25 cellular contexts compared by ENCODE assay signal in the genomic region with DNA sequence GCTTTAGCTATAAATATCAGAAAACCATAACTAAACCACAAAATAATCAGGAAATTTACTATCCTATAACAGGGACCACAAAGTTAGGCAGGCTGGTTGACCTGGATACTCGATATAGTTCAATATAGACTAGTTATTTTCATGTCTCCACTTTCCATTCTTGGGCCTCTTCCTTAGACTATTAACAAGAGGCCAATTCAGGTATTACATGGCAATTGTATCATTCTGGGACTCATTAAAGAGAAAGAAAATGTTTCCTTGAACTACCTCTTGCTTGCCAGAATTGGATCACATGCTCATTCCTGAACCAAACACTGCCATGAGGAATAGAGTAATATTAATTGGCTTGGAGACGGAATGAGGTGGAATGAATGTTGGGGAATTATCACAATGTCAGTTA.
DNase-seq lines count a peak whose midpoint lies in the region; ATAC-seq and TF ChIP-seq lines count a peak whose summit lies in the region.
"Had no signal": no experiment of that assay in that cellular context is flagged by ENCODE, and none has a peak within 500 bp of the region (broad histone marks: within the 10 kb centered on the region; RNA-seq: fewer than 3 reads in every experiment).

No MANE protein-coding gene starts in this region.

- H3K4me3 Mint-ChIP-seq in MCF 10A (ENCODE audit: unreplicated experiment), result no peak overlapping the region
- H3K4me3 Mint-ChIP-seq: activated naive CD8-positive, alpha-beta T cell treated with anti-CD3 and anti-CD28 coated beads, Interleukin-2, amount 50 U/mL, for 24 hours; naive thymus-derived CD4-positive, alpha-beta T cell; stimulated activated effector memory CD8-positive, alpha-beta T cell treated with anti-CD3 and anti-CD28 coated beads, Interleukin-12 subunit alpha, Interleukin-12 subunit beta, amount 100 ng/mL, for 72 hours had no signal

- no peaks in the 10 kb centered on the region for H3K9me3 Mint-ChIP-seq in MCF 10A (ENCODE audit: unreplicated experiment)
- H3K9me3 Mint-ChIP-seq: stimulated activated effector memory CD8-positive, alpha-beta T cell treated with anti-CD3 and anti-CD28 coated beads, Interleukin-12 subunit alpha, Interleukin-12 subunit beta, amount 100 ng/mL, for 72 hours had no signal

- H3K27me3 Mint-ChIP-seq in MCF 10A (ENCODE audit: insufficient read depth, unreplicated experiment), result peaks cover 8% of the 10 kb centered on the region

- peaks cover 17% of the 10 kb centered on the region for H3K4me1 ChIP-seq in mammary epithelial cell (ENCODE audit: insufficient read depth, low read length)
- peaks cover 15% of the 10 kb centered on the region for H3K4me1 ChIP-seq in PC-9 (replicated peaks; ENCODE audit: insufficient read depth)
- H3K4me1 ChIP-seq: left ventricle myocardium inferior, right atrium auricular region, upper lobe of right lung had no signal

- DNase-seq in mammary epithelial cell, result peak; percentile 15
- DNase-seq in MCF 10A (ENCODE audit: unreplicated experiment), result no peak
- DNase-seq in PC-9, result no peak
- peak; percentile 18 for DNase-seq in epidermal melanocyte (ENCODE audit: insufficient read length, low spot score)
- no peak for DNase-seq in superior temporal gyrus (ENCODE audit: extremely low spot score)
- DNase-seq in occipital lobe (lab: John Stamatoyannopoulos, UW), result no peak
- DNase-seq: activated CD4-positive, CD25-positive, alpha-beta regulatory T cell treated with anti-CD3 and anti-CD28 coated beads, Interleukin-2, amount 50 U/mL, for 72 hours; activated gamma-delta T cell; activated naive CD8-positive, alpha-beta T cell treated with anti-CD3 and anti-CD28 coated beads, Interleukin-2, amount 50 U/mL, for 24 hours; activated T-cell treated with anti-CD3 and anti-CD28 coated beads, Interleukin-2, amount 50 U/mL, for 1 hour; cerebellar nuclear complex; COR-L47; dorsolateral prefrontal cortex; foreskin melanocyte; hypothalamus; left ventricle myocardium inferior; naive thymus-derived CD4-positive, alpha-beta T cell; NCI-H446 treated with DMSO at 0.1 percent for 48 hours; OCI-M1; substantia nigra; upper lobe of right lung had no signal

- no peaks in the 10 kb centered on the region for H3K79me2 ChIP-seq in mammary epithelial cell (ENCODE audit: insufficient read depth, low read length)
- no peaks in the 10 kb centered on the region for H3K79me2 ChIP-seq in PC-9 (ENCODE audit: low read depth)

- no peak overlapping the region for H3K9ac ChIP-seq in mammary epithelial cell (ENCODE audit: insufficient read depth, low read length)

- H3K4me1 Mint-ChIP-seq in MCF 10A (ENCODE audit: insufficient read depth, unreplicated experiment), result peaks cover 12% of the 10 kb centered on the region
- H3K4me1 Mint-ChIP-seq: naive thymus-derived CD4-positive, alpha-beta T cell; stimulated activated effector memory CD8-positive, alpha-beta T cell treated with anti-CD3 and anti-CD28 coated beads, Interleukin-12 subunit alpha, Interleukin-12 subunit beta, amount 100 ng/mL, for 72 hours had no signal

- H3K9me3 ChIP-seq in mammary epithelial cell (replicated peaks; ENCODE audit: insufficient read depth, low read length) (no peaks in the 10 kb centered on the region), PC-9 (ENCODE audit: insufficient read depth, low read depth) (no peaks in the 10 kb centered on the region)
- H3K9me3 ChIP-seq: right atrium auricular region, upper lobe of right lung had no signal

- POLR2A ChIA-PET in MCF 10A (lab: Yijun Ruan, JAX), result no interaction called here
- POLR2A ChIA-PET in PC-9 (lab: Charles Lee; ENCODE audit: unreplicated experiment), result no interaction called here

- H3K4me2 ChIP-seq in mammary epithelial cell (ENCODE audit: insufficient read depth, low read depth, low read length) (peak overlapping the region; percentile 69), PC-9 (no peak overlapping the region)

- H3K36me3 Mint-ChIP-seq in MCF 10A (ENCODE audit: insufficient read depth, unreplicated experiment), result no peaks in the 10 kb centered on the region
- H3K36me3 Mint-ChIP-seq: naive thymus-derived CD4-positive, alpha-beta T cell; stimulated activated effector memory CD8-positive, alpha-beta T cell treated with anti-CD3 and anti-CD28 coated beads, Interleukin-12 subunit alpha, Interleukin-12 subunit beta, amount 100 ng/mL, for 72 hours had no signal

- H3K36me3 ChIP-seq in mammary epithelial cell (ENCODE audit: insufficient read depth, low read length), result no peaks in the 10 kb centered on the region
- no peaks in the 10 kb centered on the region for H3K36me3 ChIP-seq in PC-9 (ENCODE audit: low read depth)
- H3K36me3 ChIP-seq: left ventricle myocardium inferior, right atrium auricular region, upper lobe of right lung had no signal

- TF ChIP-seq CTCF in mammary epithelial cell (conservative IDR thresholded peaks at IDR 0.05 in 1 of 2, IDR thresholded peaks at IDR 0.05 in 1 of 2; ENCODE audit: extremely low read depth in 1 of 2, insufficient read depth in 1 of 2, low read depth in 1 of 2, low read length in 2 of 2), result no peak
- no peak for TF ChIP-seq CTCF in MCF 10A (IDR thresholded peaks at IDR 0.05; ENCODE audit: unreplicated experiment)
- TF ChIP-seq CTCF in PC-9 (conservative IDR thresholded peaks at IDR 0.05), result 0 out of 2 replicates have a peak, but pooled peaks have one; percentile 21

- H4K20me1 ChIP-seq in mammary epithelial cell (ENCODE audit: insufficient read depth, low read length) (no peaks in the 10 kb centered on the region), PC-9 (ENCODE audit: insufficient read depth) (no peaks in the 10 kb centered on the region)

- no peak overlapping the region for H3K27ac Mint-ChIP-seq in MCF 10A (ENCODE audit: low read depth, unreplicated experiment)
- H3K27ac Mint-ChIP-seq: naive thymus-derived CD4-positive, alpha-beta T cell; stimulated activated effector memory CD8-positive, alpha-beta T cell treated with anti-CD3 and anti-CD28 coated beads, Interleukin-12 subunit alpha, Interleukin-12 subunit beta, amount 100 ng/mL, for 72 hours had no signal

- dilution Hi-C loops in mammary epithelial cell (cut with HindIII; ENCODE audit: low sequenced_read_pairs), result no loop called here

- 54% methylated on average over 2 of the region's 2 CpGs for WGBS in mammary epithelial cell (ENCODE audit: low coverage, missing lambda C conversion rate)

- no peaks in the 10 kb centered on the region for H3K9me2 ChIP-seq in PC-9 (ENCODE audit: insufficient read depth)

- CTCF ChIA-PET in mammary epithelial cell (lab: Charles Lee; ENCODE audit: low non-redundant PET), result no interaction called here
- CTCF ChIA-PET in MCF 10A (lab: Yijun Ruan, JAX), result interaction anchor here (0.5 to 1.0 kb wide), 2 partner anchors 16 to 193 kb away, joined by 3 to 4 read pairs; no protein-coding TSS in a partner anchor
- CTCF ChIA-PET in PC-9 (lab: Charles Lee), result no interaction called here

- ATAC-seq in HG02642 (IDR thresholded peaks at IDR 0.05; ENCODE audit: poor library complexity, unreplicated experiment) (no peak), HG02870 (IDR thresholded peaks at IDR 0.05; ENCODE audit: unreplicated experiment) (no peak)
- ATAC-seq: naive thymus-derived CD4-positive, alpha-beta T cell; stimulated activated effector memory CD8-positive, alpha-beta T cell treated with anti-CD3 and anti-CD28 coated beads, Interleukin-12 subunit alpha, Interleukin-12 subunit beta, amount 100 ng/mL, for 72 hours; upper lobe of right lung had no signal

- BruUV-seq in mammary epithelial cell (replicated peaks; lab: Mats Ljungman, UMichigan) (no TSS peak), MCF 10A (replicated peaks; lab: Mats Ljungman, UMichigan) (no TSS peak), PC-9 (replicated peaks; lab: Mats Ljungman, UMichigan) (no TSS peak)

- intact Hi-C loops in mammary epithelial cell (cut with micrococcal nuclease), result no loop called here
- intact Hi-C loops in MCF 10A (cut with micrococcal nuclease), result no loop called here
- intact Hi-C loops in PC-9 (cut with micrococcal nuclease; ENCODE audit: unreplicated experiment), result no loop called here

- no peaks in the 10 kb centered on the region for H3F3A ChIP-seq in PC-9 (ENCODE audit: insufficient read depth, low read depth)

- H3K4me3 ChIP-seq in mammary epithelial cell (replicated peaks in 1 of 3; ENCODE audit: insufficient read depth in 1 of 3, low read depth in 2 of 3, low read length in 3 of 3), result no peak overlapping the region
- H3K4me3 ChIP-seq in PC-9, result no peak overlapping the region
- H3K4me3 ChIP-seq: dorsolateral prefrontal cortex, left ventricle myocardium inferior, right atrium auricular region, upper lobe of right lung had no signal

- H3K27me3 ChIP-seq in mammary epithelial cell (ENCODE audit: insufficient read depth, low read length) (no peaks in the 10 kb centered on the region), PC-9 (ENCODE audit: insufficient read depth, low read depth) (no peaks in the 10 kb centered on the region)
- H3K27me3 ChIP-seq: right atrium auricular region, upper lobe of right lung had no signal

- in situ Hi-C loops in mammary epithelial cell (cut with MboI; ENCODE audit: low sequenced_read_pairs in 2 of 2), result no loop called here

- H3K27ac ChIP-seq in mammary epithelial cell (ENCODE audit: insufficient read depth, low read depth, low read length), result peak overlapping the region; percentile 76
- H3K27ac ChIP-seq in PC-9, result peak overlapping the region; percentile 33; the same call in 1 of the 2 replicates
- H3K27ac ChIP-seq: dorsolateral prefrontal cortex, left ventricle myocardium inferior, right atrium auricular region, upper lobe of right lung had no signal

- H2AFZ ChIP-seq in mammary epithelial cell (ENCODE audit: low read depth, low read length), result peak overlapping the region; percentile 38
- 0 out of 2 replicates have a peak overlapping the region, but pooled peaks have one; percentile 28 for H2AFZ ChIP-seq in PC-9

Comparison
In these comparisons a context has a peak if more than half of its experiments do, and no peak if none do; other contexts are left out.
1. DNase-seq: peak in mammary epithelial cell (single experiment) and epidermal melanocyte (single experiment); none in MCF 10A (single experiment), PC-9 (0 of 2), superior temporal gyrus (single experiment) and occipital lobe (single experiment).